24 cellular contexts compared by ENCODE assay signal in genomic region chr22:50174382-50175190, GRCh38.
"Had no signal": no experiment of that assay in that cellular context is flagged by ENCODE, and none has a peak within 500 bp of the region (broad histone marks: within the 10 kb centered on the region; RNA-seq: fewer than 3 reads in every experiment).

No MANE protein-coding gene starts in this region.

- FAIRE-seq: keratinocyte, pancreas, TTC549 had no signal

- H3K27me3 ChIP-seq: brain microvascular endothelial cell, pancreas had no signal

- DNase-seq: activated CD4-positive, alpha-beta memory T cell treated with anti-CD3 and anti-CD28 coated beads, Interleukin-2, amount 10 ng/mL, durations not matched to agents 7 days and 5 days; activated CD4-positive, alpha-beta T cell treated with anti-CD3 and anti-CD28 coated beads for 48 hours; activated CD8-positive, alpha-beta memory T cell treated with anti-CD3 and anti-CD28 coated beads, Interleukin-2, amount 10 ng/mL, durations not matched to agents 7 days and 5 days; activated naive CD4-positive, alpha-beta T cell treated with anti-CD3 and anti-CD28 coated beads for 36 hours; brain microvascular endothelial cell; cortex of kidney; effector CD4-positive, alpha-beta T cell; gastrocnemius medialis; naive B cell; stimulated activated CD8-positive, alpha-beta memory T cell treated with anti-CD3 and anti-CD28 coated beads, Interleukin-4, amount 100 ng/mL, for 48 hours; stimulated activated naive CD4-positive, alpha-beta T cell treated with Interleukin-2 at 50 U/mL for 16 hours; transverse colon; uterus had no signal

- H3K27ac Mint-ChIP-seq: activated CD4-positive, alpha-beta memory T cell treated with anti-CD3 and anti-CD28 coated beads, Interleukin-2, amount 10 ng/mL, durations not matched to agents 7 days and 5 days; activated CD8-positive, alpha-beta memory T cell treated with anti-CD3 and anti-CD28 coated beads, Interleukin-2, amount 10 ng/mL, durations not matched to agents 7 days and 5 days; activated naive CD4-positive, alpha-beta T cell treated with anti-CD3 and anti-CD28 coated beads for 36 hours; activated T-helper 2 cell treated with anti-CD3 and anti-CD28 coated beads, Interferon-gamma antibody, Interleukin-2, Interleukin-4, amounts not matched to agents 10 μg/mL and 5 μg/mL and 100 μg/mL, durations not matched to agents 14 hours and 24 hours and 36 hours; memory B cell; WTC11 had no signal

- H3K4me3 Mint-ChIP-seq: activated CD4-positive, alpha-beta memory T cell treated with anti-CD3 and anti-CD28 coated beads, Interleukin-2, amount 10 ng/mL, durations not matched to agents 7 days and 5 days; activated CD8-positive, alpha-beta memory T cell treated with anti-CD3 and anti-CD28 coated beads, Interleukin-2, amount 10 ng/mL, durations not matched to agents 7 days and 5 days; activated naive CD4-positive, alpha-beta T cell treated with anti-CD3 and anti-CD28 coated beads for 36 hours; central memory CD8-positive, alpha-beta T cell; memory B cell; naive B cell; WTC11 had no signal

- H3K4me3 ChIP-seq: gastrocnemius medialis, mucosa of descending colon, pancreas, transverse colon, uterus had no signal

- H3K4me1 ChIP-seq: gastrocnemius medialis, pancreas had no signal

- H3K27ac ChIP-seq: brain microvascular endothelial cell, gastrocnemius medialis, pancreas, transverse colon, uterus had no signal

- H3K36me3 ChIP-seq: brain microvascular endothelial cell, gastrocnemius medialis, pancreas, transverse colon, uterus had no signal

- H3K36me3 Mint-ChIP-seq: activated CD8-positive, alpha-beta memory T cell treated with anti-CD3 and anti-CD28 coated beads, Interleukin-2, amount 10 ng/mL, durations not matched to agents 7 days and 5 days; memory B cell; naive B cell; WTC11 had no signal

- H3K9me3 Mint-ChIP-seq: activated CD4-positive, alpha-beta memory T cell treated with anti-CD3 and anti-CD28 coated beads, Interleukin-2, amount 10 ng/mL, durations not matched to agents 7 days and 5 days; activated naive CD4-positive, alpha-beta T cell treated with anti-CD3 and anti-CD28 coated beads for 36 hours; activated T-helper 2 cell treated with anti-CD3 and anti-CD28 coated beads, Interferon-gamma antibody, Interleukin-2, Interleukin-4, amounts not matched to agents 10 μg/mL and 5 μg/mL and 100 μg/mL, durations not matched to agents 14 hours and 24 hours and 36 hours; central memory CD8-positive, alpha-beta T cell; memory B cell; naive B cell; WTC11 had no signal

- ATAC-seq: activated CD8-positive, alpha-beta memory T cell treated with anti-CD3 and anti-CD28 coated beads, Interleukin-2, amount 10 ng/mL, durations not matched to agents 7 days and 5 days; esophagus mucosa; gastrocnemius medialis; left lobe of liver; mucosa of descending colon; pancreas; sciatic nerve; WTC11 had no signal

- H3K9me3 ChIP-seq: gastrocnemius medialis, mucosa of descending colon, pancreas, transverse colon, uterus had no signal
